ENCODE assay signal across 1 cellular context in genomic region chr6:111536888-111537287, GRCh38.
TF ChIP-seq lines count a peak whose summit lies in the region.

No MANE protein-coding gene starts in this region.

TF ChIP-seq in GM23338, 12 proteins besides CTCF, POLR2A, EP300 and RAD21 (continued from another document):
- TF ChIP-seq ZNF462 (CRISPR knock-in tag; IDR thresholded peaks at IDR 0.05) (no peak), JUNB (IDR thresholded peaks at IDR 0.05; ENCODE audit: unreplicated experiment) (no peak), POLR2AphosphoS5 (IDR thresholded peaks at IDR 0.05; ENCODE audit: low read depth) (no peak), STAT1 (IDR thresholded peaks at IDR 0.05; ENCODE audit: unreplicated experiment) (no peak), CREB1 (CRISPR knock-in tag; IDR thresholded peaks at IDR 0.05; ENCODE audit: low read depth) (no peak), ZNF114 (CRISPR knock-in tag; IDR thresholded peaks at IDR 0.05) (no peak)
- TF ChIP-seq, protein P1, sequence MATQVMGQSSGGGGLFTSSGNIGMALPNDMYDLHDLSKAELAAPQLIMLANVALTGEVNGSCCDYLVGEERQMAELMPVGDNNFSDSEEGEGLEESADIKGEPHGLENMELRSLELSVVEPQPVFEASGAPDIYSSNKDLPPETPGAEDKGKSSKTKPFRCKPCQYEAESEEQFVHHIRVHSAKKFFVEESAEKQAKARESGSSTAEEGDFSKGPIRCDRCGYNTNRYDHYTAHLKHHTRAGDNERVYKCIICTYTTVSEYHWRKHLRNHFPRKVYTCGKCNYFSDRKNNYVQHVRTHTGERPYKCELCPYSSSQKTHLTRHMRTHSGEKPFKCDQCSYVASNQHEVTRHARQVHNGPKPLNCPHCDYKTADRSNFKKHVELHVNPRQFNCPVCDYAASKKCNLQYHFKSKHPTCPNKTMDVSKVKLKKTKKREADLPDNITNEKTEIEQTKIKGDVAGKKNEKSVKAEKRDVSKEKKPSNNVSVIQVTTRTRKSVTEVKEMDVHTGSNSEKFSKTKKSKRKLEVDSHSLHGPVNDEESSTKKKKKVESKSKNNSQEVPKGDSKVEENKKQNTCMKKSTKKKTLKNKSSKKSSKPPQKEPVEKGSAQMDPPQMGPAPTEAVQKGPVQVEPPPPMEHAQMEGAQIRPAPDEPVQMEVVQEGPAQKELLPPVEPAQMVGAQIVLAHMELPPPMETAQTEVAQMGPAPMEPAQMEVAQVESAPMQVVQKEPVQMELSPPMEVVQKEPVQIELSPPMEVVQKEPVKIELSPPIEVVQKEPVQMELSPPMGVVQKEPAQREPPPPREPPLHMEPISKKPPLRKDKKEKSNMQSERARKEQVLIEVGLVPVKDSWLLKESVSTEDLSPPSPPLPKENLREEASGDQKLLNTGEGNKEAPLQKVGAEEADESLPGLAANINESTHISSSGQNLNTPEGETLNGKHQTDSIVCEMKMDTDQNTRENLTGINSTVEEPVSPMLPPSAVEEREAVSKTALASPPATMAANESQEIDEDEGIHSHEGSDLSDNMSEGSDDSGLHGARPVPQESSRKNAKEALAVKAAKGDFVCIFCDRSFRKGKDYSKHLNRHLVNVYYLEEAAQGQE (IDR thresholded peaks at IDR 0.05; ENCODE audit: unreplicated experiment): no peak
